In genomic region chr20:1346322-1346969, GRCh38 we compare ENCODE assay signal across 17 cellular contexts. TPM values are rescaled to one million over a fixed set of nuclear protein-coding genes. Genes with fewer than 3 reads are reported as not detected.
DNase-seq lines count a peak whose midpoint lies in the region; ATAC-seq and TF ChIP-seq lines count a peak whose summit lies in the region.
"Had no signal": no experiment of that assay in that cellular context is flagged by ENCODE, and none has a peak within 500 bp of the region (broad histone marks: within the 10 kb centered on the region; RNA-seq: fewer than 3 reads in every experiment).

No MANE protein-coding gene starts in this region.

- TF ChIP-seq CTCF in DND-41 (IDR thresholded peaks at IDR 0.05; ENCODE audit: borderline replicate concordance, extremely low read depth, low read length, poor library complexity, severe bottlenecking) (no peak), Caco-2 (IDR thresholded peaks at IDR 0.05; ENCODE audit: insufficient read depth in 1 of 2, low read depth in 1 of 2, low read length in 1 of 2, severe bottlenecking in 1 of 2, unreplicated experiment in 1 of 2) (no peak), CD14-positive monocyte (IDR thresholded peaks at IDR 0.05) (no peak), thyroid gland (IDR thresholded peaks at IDR 0.05) (no peak)
- TF ChIP-seq CTCF in activated CD8-positive, alpha-beta T cell treated with anti-CD3 and anti-CD28 coated beads for 36 hours (IDR thresholded peaks at IDR 0.05) = no peak

- peaks cover 8% of the 10 kb centered on the region for H3K9me3 Mint-ChIP-seq in activated CD4-positive, alpha-beta T cell treated with anti-CD3 and anti-CD28 coated beads for 36 hours (ENCODE audit: low read depth)
- peaks cover 8% of the 10 kb centered on the region for H3K9me3 Mint-ChIP-seq in activated CD8-positive, alpha-beta T cell treated with anti-CD3 and anti-CD28 coated beads for 36 hours
- H3K9me3 Mint-ChIP-seq in naive thymus-derived CD4-positive, alpha-beta T cell = peaks cover 0 to 25% (median 4%) of the 10 kb centered on the region in 11 donors
- H3K9me3 Mint-ChIP-seq in Caco-2 (ENCODE audit: unreplicated experiment) (no peaks in the 10 kb centered on the region), CD14-positive monocyte (peaks cover 4 to 18% (median 12%) of the 10 kb centered on the region in 7 donors)

- POLR2A ChIA-PET in activated CD4-positive, alpha-beta T cell treated with anti-CD3 and anti-CD28 coated beads for 36 hours (lab: Charles Lee) = no interaction called here
- POLR2A ChIA-PET in activated CD8-positive, alpha-beta T cell treated with anti-CD3 and anti-CD28 coated beads for 36 hours (lab: Charles Lee) = interaction anchor here (1.8 kb wide), 1 partner anchor 21 kb away, joined by 4 read pairs; no protein-coding TSS in a partner anchor
- POLR2A ChIA-PET in naive thymus-derived CD4-positive, alpha-beta T cell (lab: Charles Lee) = no interaction called here
- POLR2A ChIA-PET in Caco-2 (lab: Charles Lee) = no interaction called here

- no peak overlapping the region for H2AFZ ChIP-seq in DND-41 (ENCODE audit: low read depth, low read length)
- H2AFZ ChIP-seq: GM23338, PC-9 had no signal

- H3K4me2 ChIP-seq in DND-41 (ENCODE audit: insufficient read depth, low read length) = no peak overlapping the region
- H3K4me2 ChIP-seq: BLaER1 treated with 17β-estradiol and CSF1 and Interleukin-3, amounts not matched to agents 10 nM and 100 nM; GM23338; PC-9 had no signal

- H3K27me3 Mint-ChIP-seq in activated CD4-positive, alpha-beta T cell treated with anti-CD3 and anti-CD28 coated beads for 36 hours = no peaks in the 10 kb centered on the region
- no peaks in the 10 kb centered on the region for H3K27me3 Mint-ChIP-seq in activated CD8-positive, alpha-beta T cell treated with anti-CD3 and anti-CD28 coated beads for 36 hours
- H3K27me3 Mint-ChIP-seq in naive thymus-derived CD4-positive, alpha-beta T cell = no peaks in the 10 kb centered on the region
- H3K27me3 Mint-ChIP-seq in Caco-2 (ENCODE audit: insufficient read depth, unreplicated experiment) = no peaks in the 10 kb centered on the region
- peaks cover 0 to 1% (median 0%) of the 10 kb centered on the region in 3 donors for H3K27me3 Mint-ChIP-seq in CD14-positive monocyte (ENCODE audit: low read depth in 3 of 3)
- H3K27me3 Mint-ChIP-seq: IgD-negative memory B cell had no signal

- no peak for DNase-seq in activated CD4-positive, alpha-beta T cell treated with anti-CD3 and anti-CD28 coated beads for 36 hours
- DNase-seq in activated CD4-positive, alpha-beta T cell treated with anti-CD3 and anti-CD28 coated beads, Interleukin-2, amount 50 U/mL, for 48 hours = no peak
- no peak for DNase-seq in DND-41
- DNase-seq in activated CD8-positive, alpha-beta T cell treated with anti-CD3 and anti-CD28 coated beads for 36 hours = no peak
- DNase-seq in naive thymus-derived CD4-positive, alpha-beta T cell = no peak
- no peak for DNase-seq in Caco-2
- DNase-seq in CD14-positive monocyte (ENCODE audit: low spot score) = no peak
- DNase-seq in thyroid gland = no peak
- DNase-seq: 8988T, Calu3, NCI-H1092, NCI-H1694, NCI-H446, PC-9 had no signal

- no peak overlapping the region for H3K4me3 Mint-ChIP-seq in activated CD4-positive, alpha-beta T cell treated with anti-CD3 and anti-CD28 coated beads for 36 hours
- H3K4me3 Mint-ChIP-seq in activated CD8-positive, alpha-beta T cell treated with anti-CD3 and anti-CD28 coated beads for 36 hours = no peak overlapping the region
- H3K4me3 Mint-ChIP-seq in naive thymus-derived CD4-positive, alpha-beta T cell = peak overlapping the region in 8 of 10 donors; percentile 5 to 75 (median 48)
- H3K4me3 Mint-ChIP-seq in Caco-2 (ENCODE audit: unreplicated experiment) = no peak overlapping the region
- no peak overlapping the region for H3K4me3 Mint-ChIP-seq in CD14-positive monocyte
- H3K4me3 Mint-ChIP-seq: GM23338, IgD-negative memory B cell had no signal

- H3K27ac Mint-ChIP-seq in activated CD4-positive, alpha-beta T cell treated with anti-CD3 and anti-CD28 coated beads for 36 hours = peak overlapping the region; percentile 13
- peak overlapping the region; percentile 35 for H3K27ac Mint-ChIP-seq in activated CD8-positive, alpha-beta T cell treated with anti-CD3 and anti-CD28 coated beads for 36 hours
- H3K27ac Mint-ChIP-seq in naive thymus-derived CD4-positive, alpha-beta T cell = peak overlapping the region in 4 of 9 donors; percentile 1 to 72 (median 42)
- H3K27ac Mint-ChIP-seq in Caco-2 (ENCODE audit: unreplicated experiment) (no peak overlapping the region), CD14-positive monocyte (no peak overlapping the region)
- H3K27ac Mint-ChIP-seq: GM23338 had no signal

- BruUV-seq in Caco-2 (replicated peaks; lab: Mats Ljungman, UMichigan) = no TSS peak

- H3K79me2 ChIP-seq in DND-41 (ENCODE audit: insufficient read depth, low read length) = peaks cover 1% of the 10 kb centered on the region; the same call in 1 of the 2 replicates

- no peak overlapping the region for H3K9ac ChIP-seq in DND-41 (ENCODE audit: low read depth, low read length)
- H3K9ac ChIP-seq: BLaER1 treated with 17β-estradiol and CSF1 and Interleukin-3, amounts not matched to agents 10 nM and 100 nM had no signal

- WGBS in thyroid gland, 2 donors = 87 to 92% methylated on average over 2 of the region's 2 CpGs

- intact Hi-C loops in activated CD4-positive, alpha-beta T cell treated with anti-CD3 and anti-CD28 coated beads for 36 hours (cut with DNase I, micrococcal nuclease) = no loop called here
- intact Hi-C loops in activated CD8-positive, alpha-beta T cell treated with anti-CD3 and anti-CD28 coated beads for 36 hours (cut with micrococcal nuclease) = no loop called here
- intact Hi-C loops in naive thymus-derived CD4-positive, alpha-beta T cell (cut with micrococcal nuclease) = no loop called here
- intact Hi-C loops in Caco-2 (cut with micrococcal nuclease; ENCODE audit: unreplicated experiment) (no loop called here), CD14-positive monocyte (cut with micrococcal nuclease) (no loop called here), thyroid gland (cut with DNase I) (no loop called here)

- H3K27me3 ChIP-seq in DND-41 (ENCODE audit: insufficient read depth, low read length, poor library complexity) (no peaks in the 10 kb centered on the region), Caco-2 (replicated peaks; ENCODE audit: control insufficient read depth, insufficient read depth, low read length) (no peaks in the 10 kb centered on the region), thyroid gland (no peaks in the 10 kb centered on the region)
- no peaks in the 10 kb centered on the region for H3K27me3 ChIP-seq in naive thymus-derived CD4-positive, alpha-beta T cell (ENCODE audit: control insufficient read depth in 2 of 2, insufficient read depth in 2 of 2, low read length in 2 of 2)
- H3K27me3 ChIP-seq: BLaER1 treated with 17β-estradiol and CSF1 and Interleukin-3, amounts not matched to agents 10 nM and 100 nM had no signal

- peaks cover 24% of the 10 kb centered on the region for H3K4me1 Mint-ChIP-seq in activated CD4-positive, alpha-beta T cell treated with anti-CD3 and anti-CD28 coated beads for 36 hours
- H3K4me1 Mint-ChIP-seq in activated CD8-positive, alpha-beta T cell treated with anti-CD3 and anti-CD28 coated beads for 36 hours (ENCODE audit: low read depth) = peaks cover 31% of the 10 kb centered on the region
- peaks cover 12 to 68% (median 51%) of the 10 kb centered on the region in 7 donors for H3K4me1 Mint-ChIP-seq in naive thymus-derived CD4-positive, alpha-beta T cell
- H3K4me1 Mint-ChIP-seq in Caco-2 (ENCODE audit: low read depth, unreplicated experiment) = no peaks in the 10 kb centered on the region
- H3K4me1 Mint-ChIP-seq in CD14-positive monocyte = peaks cover 6% of the 10 kb centered on the region
- H3K4me1 Mint-ChIP-seq: GM23338 had no signal

- no peak for TF ChIP-seq POLR2A in thyroid gland (IDR thresholded peaks at IDR 0.05)

- H3K36me3 Mint-ChIP-seq in activated CD4-positive, alpha-beta T cell treated with anti-CD3 and anti-CD28 coated beads for 36 hours (ENCODE audit: low read depth) = peaks cover 25% of the 10 kb centered on the region
- peaks cover 27% of the 10 kb centered on the region for H3K36me3 Mint-ChIP-seq in activated CD8-positive, alpha-beta T cell treated with anti-CD3 and anti-CD28 coated beads for 36 hours (ENCODE audit: low read depth)
- peaks cover 9 to 46% (median 27%) of the 10 kb centered on the region in 5 donors for H3K36me3 Mint-ChIP-seq in naive thymus-derived CD4-positive, alpha-beta T cell
- H3K36me3 Mint-ChIP-seq in Caco-2 (ENCODE audit: insufficient read depth, unreplicated experiment) (peaks cover 10% of the 10 kb centered on the region), CD14-positive monocyte (peaks cover 10 to 14% of the 10 kb centered on the region in 2 donors)

- H3K4me3 ChIP-seq in DND-41 (ENCODE audit: low read depth in 1 of 2, low read length in 2 of 2) (no peak overlapping the region), Caco-2 (ENCODE audit: low read depth, low read length) (no peak overlapping the region), thyroid gland (replicated peaks in 1 of 3) (no peak overlapping the region)
- no peak overlapping the region for H3K4me3 ChIP-seq in naive thymus-derived CD4-positive, alpha-beta T cell (ENCODE audit: low read length)
- H3K4me3 ChIP-seq: BLaER1 treated with 17β-estradiol and CSF1 and Interleukin-3, amounts not matched to agents 10 nM and 100 nM; GM23338; PC-9 had no signal

- peak overlapping the region; percentile 18; the same call in 1 of the 2 replicates for H3K27ac ChIP-seq in DND-41 (ENCODE audit: low read length)
- no peak overlapping the region for H3K27ac ChIP-seq in naive thymus-derived CD4-positive, alpha-beta T cell (ENCODE audit: low read depth, low read length)
- no peak overlapping the region for H3K27ac ChIP-seq in thyroid gland
- H3K27ac ChIP-seq: BLaER1 treated with 17β-estradiol and CSF1 and Interleukin-3, amounts not matched to agents 10 nM and 100 nM; PC-9 had no signal

- peaks cover 16% of the 10 kb centered on the region for H3K4me1 ChIP-seq in DND-41 (ENCODE audit: insufficient read depth, low read length)
- H3K4me1 ChIP-seq in naive thymus-derived CD4-positive, alpha-beta T cell (ENCODE audit: control insufficient read depth in 2 of 2, insufficient read depth in 2 of 2, low read length in 2 of 2) = peaks cover 0 to 3% of the 10 kb centered on the region in 2 donors
- H3K4me1 ChIP-seq in Caco-2 = no peaks in the 10 kb centered on the region
- no peaks in the 10 kb centered on the region for H3K4me1 ChIP-seq in thyroid gland

- ATAC-seq in activated CD4-positive, alpha-beta T cell treated with anti-CD3 and anti-CD28 coated beads for 36 hours = no peak
- peak; percentile 62; the same call in 2 of the 3 replicates for ATAC-seq in DND-41 (ENCODE audit: insufficient read depth, low read depth)
- no peak for ATAC-seq in activated CD8-positive, alpha-beta T cell treated with anti-CD3 and anti-CD28 coated beads for 36 hours
- ATAC-seq in naive thymus-derived CD4-positive, alpha-beta T cell = no peak
- ATAC-seq: GM23338 had no signal

- peaks cover 2% of the 10 kb centered on the region for H4K20me1 ChIP-seq in DND-41 (ENCODE audit: insufficient read depth, low read length)

- H3K36me3 ChIP-seq in DND-41 (ENCODE audit: insufficient read depth, low read length) (no peaks in the 10 kb centered on the region), Caco-2 (ENCODE audit: control insufficient read depth, insufficient read depth, low read length) (no peaks in the 10 kb centered on the region; the same call in 1 of the 2 replicates), thyroid gland (no peaks in the 10 kb centered on the region)
- H3K36me3 ChIP-seq in naive thymus-derived CD4-positive, alpha-beta T cell (ENCODE audit: control insufficient read depth in 2 of 3, insufficient read depth in 3 of 3, low read length in 3 of 3) = no peaks in the 10 kb centered on the region

- CTCF ChIA-PET in activated CD4-positive, alpha-beta T cell treated with anti-CD3 and anti-CD28 coated beads for 36 hours (lab: Charles Lee) = interaction anchor here (1.1 to 1.3 kb wide), 2 partner anchors 10 to 11 kb away, joined by 3 read pairs; no protein-coding TSS in a partner anchor
- CTCF ChIA-PET in activated CD8-positive, alpha-beta T cell treated with anti-CD3 and anti-CD28 coated beads for 36 hours (lab: Charles Lee) = interaction anchor here (0.8 to 1.0 kb wide), 2 partner anchors 17 to 92 kb away, joined by 3 read pairs; partner anchors contain the start of gene SDCBP2
- CTCF ChIA-PET in naive thymus-derived CD4-positive, alpha-beta T cell (lab: Charles Lee) = interaction anchor here (0.9 kb wide), 1 partner anchor 157 kb away, joined by 3 read pairs; no protein-coding TSS in a partner anchor
- CTCF ChIA-PET in Caco-2 (lab: Charles Lee) = no interaction called here

- H3K9me3 ChIP-seq in DND-41 (ENCODE audit: insufficient read depth, low read length, severe bottlenecking) (peaks cover 6% of the 10 kb centered on the region), Caco-2 (peaks cover 24% of the 10 kb centered on the region; the same call in 1 of the 2 replicates), thyroid gland (no peaks in the 10 kb centered on the region)
- no peaks in the 10 kb centered on the region for H3K9me3 ChIP-seq in naive thymus-derived CD4-positive, alpha-beta T cell (ENCODE audit: control insufficient read depth in 2 of 3, low read length in 3 of 3)

RNA-seq across cellular contexts. Expression of gene SDCBP2, which starts 17.5 kb away (rescaled TPM):
- total RNA-seq in activated CD4-positive, alpha-beta T cell treated with anti-CD3 and anti-CD28 coated beads for 36 hours = 1 to 10 TPM; 2.8 to 3.2 TPM
- 1 to 10 TPM; 3.0 to 3.7 TPM for total RNA-seq in activated CD8-positive, alpha-beta T cell treated with anti-CD3 and anti-CD28 coated beads for 36 hours
- 1 to 10 TPM; 1.0 to 3.6 (median 1.4) TPM for total RNA-seq in naive thymus-derived CD4-positive, alpha-beta T cell
- 1 to 10 TPM; 1.3 to 1.9 TPM for polyA plus RNA-seq in naive thymus-derived CD4-positive, alpha-beta T cell
- total RNA-seq in Caco-2 (2022) (1.4 and 2.0 TPM in 2 replicates), thyroid gland (10 to 100 TPM; 18.0 to 37.6 (median 34.7) TPM)
- under 1 TPM; 0.69 to 0.71 TPM for polyA plus RNA-seq in CD14-positive monocyte

RNA-seq across cellular contexts. Expression of gene FKBP1A, which starts 46.4 kb away (rescaled TPM):
- 100 to 1,000 TPM; 265 to 316 TPM for total RNA-seq in activated CD4-positive, alpha-beta T cell treated with anti-CD3 and anti-CD28 coated beads for 36 hours
- total RNA-seq in activated CD8-positive, alpha-beta T cell treated with anti-CD3 and anti-CD28 coated beads for 36 hours = 100 to 1,000 TPM; 259 to 282 TPM
- 100 to 1,000 TPM in 2 of 5 experiments, 10 to 100 TPM in 3; 74.5 to 253 (median 93.1) TPM for total RNA-seq in naive thymus-derived CD4-positive, alpha-beta T cell
- 10 to 100 TPM; 46.5 to 46.7 TPM for polyA plus RNA-seq in naive thymus-derived CD4-positive, alpha-beta T cell
- total RNA-seq in Caco-2 (2022) = 220 and 228 TPM in 2 replicates
- 100 to 1,000 TPM; 155 to 194 TPM for polyA plus RNA-seq in CD14-positive monocyte
- 100 to 1,000 TPM; 142 to 272 (median 189) TPM for total RNA-seq in thyroid gland

Comparison
In these comparisons a context has a peak if more than half of its experiments do, and no peak if none do; other contexts are left out.
1. H3K27ac Mint-ChIP-seq: peak in activated CD4-positive, alpha-beta T cell treated with anti-CD3 and anti-CD28 coated beads for 36 hours (single experiment) and activated CD8-positive, alpha-beta T cell treated with anti-CD3 and anti-CD28 coated beads for 36 hours (single experiment); none in Caco-2 (single experiment) and CD14-positive monocyte (0 of 7).
2. H3K4me3 Mint-ChIP-seq: peak in naive thymus-derived CD4-positive, alpha-beta T cell (8 of 10); none in activated CD4-positive, alpha-beta T cell treated with anti-CD3 and anti-CD28 coated beads for 36 hours (single experiment), activated CD8-positive, alpha-beta T cell treated with anti-CD3 and anti-CD28 coated beads for 36 hours (single experiment), Caco-2 (single experiment) and CD14-positive monocyte (0 of 2).